ENCODE assay signal across 1 cellular context in the genomic region with DNA sequence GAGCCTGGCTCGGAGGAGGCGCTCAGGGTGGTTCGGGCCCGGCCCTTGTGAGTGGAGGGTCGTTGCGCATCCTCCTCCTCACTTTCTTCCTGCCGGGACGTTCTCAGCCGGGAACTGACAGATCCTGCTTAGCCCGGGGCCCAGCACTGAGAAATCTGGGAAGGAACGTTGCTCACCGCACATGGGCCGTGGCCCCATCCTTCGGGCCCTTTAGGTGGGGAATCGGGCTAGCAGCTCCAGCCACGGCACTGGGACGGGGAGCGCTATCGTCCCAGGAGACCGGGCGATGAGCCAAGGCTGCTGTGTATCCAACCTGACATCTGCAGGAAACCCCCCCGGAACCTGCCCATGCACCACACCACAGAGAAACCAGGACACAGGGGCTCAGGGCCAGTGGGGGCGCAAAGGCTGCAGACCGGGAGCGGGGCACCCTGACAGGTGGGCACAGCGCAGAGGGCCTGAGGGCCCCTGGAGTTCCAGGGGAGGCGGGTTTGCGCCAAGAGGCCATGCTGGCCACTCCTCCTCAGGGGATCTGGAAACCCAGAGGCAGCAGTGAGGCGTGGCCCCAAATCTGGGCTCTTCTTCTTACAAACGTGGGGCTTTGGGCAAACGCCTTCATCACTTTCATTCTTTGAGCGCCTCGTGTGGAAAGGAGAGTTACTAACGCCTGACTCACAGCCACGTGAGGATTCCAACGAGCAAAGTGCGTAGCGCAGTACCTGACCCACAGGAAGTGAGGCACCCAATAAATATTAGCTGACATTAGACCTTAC.
TF ChIP-seq lines count a peak whose summit lies in the region.

A gene (minus strand): TSS at position 116 of the 773 bp plus-strand sequence. CDS start 4,659 bp downstream, outside the sequence.

TF ChIP-seq in HEK293, 187 proteins besides CTCF, POLR2A, EP300 and RAD21 (continued from another document and continues in another):
- TF ChIP-seq, protein P1, sequence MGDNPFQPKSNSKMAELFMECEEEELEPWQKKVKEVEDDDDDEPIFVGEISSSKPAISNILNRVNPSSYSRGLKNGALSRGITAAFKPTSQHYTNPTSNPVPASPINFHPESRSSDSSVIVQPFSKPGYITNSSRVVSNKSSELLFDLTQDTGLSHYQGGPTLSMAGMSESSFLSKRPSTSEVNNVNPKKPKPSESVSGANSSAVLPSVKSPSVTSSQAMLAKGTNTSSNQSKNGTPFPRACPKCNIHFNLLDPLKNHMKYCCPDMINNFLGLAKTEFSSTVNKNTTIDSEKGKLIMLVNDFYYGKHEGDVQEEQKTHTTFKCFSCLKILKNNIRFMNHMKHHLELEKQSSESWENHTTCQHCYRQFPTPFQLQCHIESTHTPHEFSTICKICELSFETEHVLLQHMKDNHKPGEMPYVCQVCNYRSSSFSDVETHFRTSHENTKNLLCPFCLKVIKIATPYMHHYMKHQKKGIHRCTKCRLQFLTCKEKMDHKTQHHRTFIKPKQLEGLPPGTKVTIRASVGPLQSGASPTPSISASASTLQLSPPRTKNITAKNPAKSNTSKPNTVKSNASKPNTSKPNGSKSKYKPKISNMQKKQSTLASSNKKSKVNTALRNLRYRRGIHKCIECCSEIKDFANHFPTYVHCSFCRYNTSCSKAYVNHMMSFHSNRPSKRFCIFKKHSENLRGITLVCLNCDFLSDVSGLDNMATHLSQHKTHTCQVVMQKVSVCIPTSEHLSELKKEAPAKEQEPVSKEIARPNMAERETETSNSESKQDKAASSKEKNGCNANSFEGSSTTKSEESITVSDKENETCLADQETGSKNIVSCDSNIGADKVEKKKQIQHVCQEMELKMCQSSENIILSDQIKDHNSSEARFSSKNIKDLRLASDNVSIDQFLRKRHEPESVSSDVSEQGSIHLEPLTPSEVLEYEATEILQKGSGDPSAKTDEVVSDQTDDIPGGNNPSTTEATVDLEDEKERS (tag by site-specific recombination; IDR thresholded peaks at IDR 0.05), result 0 out of 2 replicates have a peak, but pooled peaks have one; percentile 6
- TF ChIP-seq, protein P2, sequence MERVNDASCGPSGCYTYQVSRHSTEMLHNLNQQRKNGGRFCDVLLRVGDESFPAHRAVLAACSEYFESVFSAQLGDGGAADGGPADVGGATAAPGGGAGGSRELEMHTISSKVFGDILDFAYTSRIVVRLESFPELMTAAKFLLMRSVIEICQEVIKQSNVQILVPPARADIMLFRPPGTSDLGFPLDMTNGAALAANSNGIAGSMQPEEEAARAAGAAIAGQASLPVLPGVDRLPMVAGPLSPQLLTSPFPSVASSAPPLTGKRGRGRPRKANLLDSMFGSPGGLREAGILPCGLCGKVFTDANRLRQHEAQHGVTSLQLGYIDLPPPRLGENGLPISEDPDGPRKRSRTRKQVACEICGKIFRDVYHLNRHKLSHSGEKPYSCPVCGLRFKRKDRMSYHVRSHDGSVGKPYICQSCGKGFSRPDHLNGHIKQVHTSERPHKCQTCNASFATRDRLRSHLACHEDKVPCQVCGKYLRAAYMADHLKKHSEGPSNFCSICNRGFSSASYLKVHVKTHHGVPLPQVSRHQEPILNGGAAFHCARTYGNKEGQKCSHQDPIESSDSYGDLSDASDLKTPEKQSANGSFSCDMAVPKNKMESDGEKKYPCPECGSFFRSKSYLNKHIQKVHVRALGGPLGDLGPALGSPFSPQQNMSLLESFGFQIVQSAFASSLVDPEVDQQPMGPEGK (tag by site-specific recombination; IDR thresholded peaks at IDR 0.05), result peak; percentile 87
- TF ChIP-seq ZNF140 (tag by site-specific recombination; IDR thresholded peaks at IDR 0.05) (no peak), WT1 (tag by site-specific recombination; IDR thresholded peaks at IDR 0.05) (no peak), ZNF48 (tag by site-specific recombination; IDR thresholded peaks at IDR 0.05) (no peak), ZFP37 (tag by site-specific recombination; IDR thresholded peaks at IDR 0.05) (0 out of 2 replicates have a peak, but pooled peaks have one; percentile 22), ZNF2 (tag by site-specific recombination; IDR thresholded peaks at IDR 0.05) (peak; percentile 68), GLI4 (tag by site-specific recombination; IDR thresholded peaks at IDR 0.05) (no peak), ZNF555 (tag by site-specific recombination; conservative IDR thresholded peaks at IDR 0.05) (no peak), IKZF3 (tag by site-specific recombination; IDR thresholded peaks at IDR 0.05) (0 out of 2 replicates have a peak, but pooled peaks have one; percentile 17), ZNF239 (tag by site-specific recombination; IDR thresholded peaks at IDR 0.05) (no peak), ZBTB1 (tag by site-specific recombination; IDR thresholded peaks at IDR 0.05) (peak; percentile 6; the same call in 1 of the 2 replicates), TRIM28 (IDR thresholded peaks at IDR 0.05; ENCODE audit: borderline replicate concordance, low read length) (0 out of 2 replicates have a peak, but pooled peaks have one; percentile 10), SP7 (tag by site-specific recombination; IDR thresholded peaks at IDR 0.05) (0 out of 2 replicates have a peak, but pooled peaks have one; percentile 50), SCRT1 (tag by site-specific recombination; IDR thresholded peaks at IDR 0.05; ENCODE audit: borderline replicate concordance) (peak; percentile 16; the same call in 1 of the 2 replicates), ZNF600 (tag by site-specific recombination; IDR thresholded peaks at IDR 0.05) (peak; percentile 74; the same call in 1 of the 2 replicates), ZNF664 (tag by site-specific recombination; IDR thresholded peaks at IDR 0.05) (no peak), ZNF223 (tag by site-specific recombination; IDR thresholded peaks at IDR 0.05) (no peak), KLF8 (tag by site-specific recombination; IDR thresholded peaks at IDR 0.05) (peak; percentile 20; the same call in 1 of the 2 replicates), ZNF514 (tag by site-specific recombination; IDR thresholded peaks at IDR 0.05) (no peak)
- TF ChIP-seq, protein P3, sequence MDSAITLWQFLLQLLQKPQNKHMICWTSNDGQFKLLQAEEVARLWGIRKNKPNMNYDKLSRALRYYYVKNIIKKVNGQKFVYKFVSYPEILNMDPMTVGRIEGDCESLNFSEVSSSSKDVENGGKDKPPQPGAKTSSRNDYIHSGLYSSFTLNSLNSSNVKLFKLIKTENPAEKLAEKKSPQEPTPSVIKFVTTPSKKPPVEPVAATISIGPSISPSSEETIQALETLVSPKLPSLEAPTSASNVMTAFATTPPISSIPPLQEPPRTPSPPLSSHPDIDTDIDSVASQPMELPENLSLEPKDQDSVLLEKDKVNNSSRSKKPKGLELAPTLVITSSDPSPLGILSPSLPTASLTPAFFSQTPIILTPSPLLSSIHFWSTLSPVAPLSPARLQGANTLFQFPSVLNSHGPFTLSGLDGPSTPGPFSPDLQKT (IDR thresholded peaks at IDR 0.05; ENCODE audit: borderline replicate concordance, low read depth, low read length), result no peak
- TF ChIP-seq, protein P4, sequence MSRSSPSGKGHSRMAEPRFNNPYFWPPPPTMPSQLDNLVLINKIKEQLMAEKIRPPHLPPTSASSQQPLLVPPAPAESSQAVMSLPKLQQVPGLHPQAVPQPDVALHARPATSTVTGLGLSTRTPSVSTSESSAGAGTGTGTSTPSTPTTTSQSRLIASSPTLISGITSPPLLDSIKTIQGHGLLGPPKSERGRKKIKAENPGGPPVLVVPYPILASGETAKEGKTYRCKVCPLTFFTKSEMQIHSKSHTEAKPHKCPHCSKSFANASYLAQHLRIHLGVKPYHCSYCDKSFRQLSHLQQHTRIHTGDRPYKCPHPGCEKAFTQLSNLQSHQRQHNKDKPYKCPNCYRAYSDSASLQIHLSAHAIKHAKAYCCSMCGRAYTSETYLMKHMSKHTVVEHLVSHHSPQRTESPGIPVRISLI (tag by site-specific recombination; IDR thresholded peaks at IDR 0.05), result no peak
- TF ChIP-seq, protein P5, sequence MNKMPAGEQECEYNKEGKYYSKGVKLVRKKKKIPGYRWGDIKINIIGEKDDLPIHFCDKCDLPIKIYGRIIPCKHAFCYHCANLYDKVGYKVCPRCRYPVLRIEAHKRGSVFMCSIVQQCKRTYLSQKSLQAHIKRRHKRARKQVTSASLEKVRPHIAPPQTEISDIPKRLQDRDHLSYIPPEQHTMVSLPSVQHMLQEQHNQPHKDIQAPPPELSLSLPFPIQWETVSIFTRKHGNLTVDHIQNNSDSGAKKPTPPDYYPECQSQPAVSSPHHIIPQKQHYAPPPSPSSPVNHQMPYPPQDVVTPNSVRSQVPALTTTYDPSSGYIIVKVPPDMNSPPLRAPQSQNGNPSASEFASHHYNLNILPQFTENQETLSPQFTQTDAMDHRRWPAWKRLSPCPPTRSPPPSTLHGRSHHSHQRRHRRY (tag by site-specific recombination; IDR thresholded peaks at IDR 0.05), result no peak
- TF ChIP-seq, protein P6, sequence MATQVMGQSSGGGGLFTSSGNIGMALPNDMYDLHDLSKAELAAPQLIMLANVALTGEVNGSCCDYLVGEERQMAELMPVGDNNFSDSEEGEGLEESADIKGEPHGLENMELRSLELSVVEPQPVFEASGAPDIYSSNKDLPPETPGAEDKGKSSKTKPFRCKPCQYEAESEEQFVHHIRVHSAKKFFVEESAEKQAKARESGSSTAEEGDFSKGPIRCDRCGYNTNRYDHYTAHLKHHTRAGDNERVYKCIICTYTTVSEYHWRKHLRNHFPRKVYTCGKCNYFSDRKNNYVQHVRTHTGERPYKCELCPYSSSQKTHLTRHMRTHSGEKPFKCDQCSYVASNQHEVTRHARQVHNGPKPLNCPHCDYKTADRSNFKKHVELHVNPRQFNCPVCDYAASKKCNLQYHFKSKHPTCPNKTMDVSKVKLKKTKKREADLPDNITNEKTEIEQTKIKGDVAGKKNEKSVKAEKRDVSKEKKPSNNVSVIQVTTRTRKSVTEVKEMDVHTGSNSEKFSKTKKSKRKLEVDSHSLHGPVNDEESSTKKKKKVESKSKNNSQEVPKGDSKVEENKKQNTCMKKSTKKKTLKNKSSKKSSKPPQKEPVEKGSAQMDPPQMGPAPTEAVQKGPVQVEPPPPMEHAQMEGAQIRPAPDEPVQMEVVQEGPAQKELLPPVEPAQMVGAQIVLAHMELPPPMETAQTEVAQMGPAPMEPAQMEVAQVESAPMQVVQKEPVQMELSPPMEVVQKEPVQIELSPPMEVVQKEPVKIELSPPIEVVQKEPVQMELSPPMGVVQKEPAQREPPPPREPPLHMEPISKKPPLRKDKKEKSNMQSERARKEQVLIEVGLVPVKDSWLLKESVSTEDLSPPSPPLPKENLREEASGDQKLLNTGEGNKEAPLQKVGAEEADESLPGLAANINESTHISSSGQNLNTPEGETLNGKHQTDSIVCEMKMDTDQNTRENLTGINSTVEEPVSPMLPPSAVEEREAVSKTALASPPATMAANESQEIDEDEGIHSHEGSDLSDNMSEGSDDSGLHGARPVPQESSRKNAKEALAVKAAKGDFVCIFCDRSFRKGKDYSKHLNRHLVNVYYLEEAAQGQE (tag by site-specific recombination; IDR thresholded peaks at IDR 0.05), result no peak
- TF ChIP-seq, protein P7, sequence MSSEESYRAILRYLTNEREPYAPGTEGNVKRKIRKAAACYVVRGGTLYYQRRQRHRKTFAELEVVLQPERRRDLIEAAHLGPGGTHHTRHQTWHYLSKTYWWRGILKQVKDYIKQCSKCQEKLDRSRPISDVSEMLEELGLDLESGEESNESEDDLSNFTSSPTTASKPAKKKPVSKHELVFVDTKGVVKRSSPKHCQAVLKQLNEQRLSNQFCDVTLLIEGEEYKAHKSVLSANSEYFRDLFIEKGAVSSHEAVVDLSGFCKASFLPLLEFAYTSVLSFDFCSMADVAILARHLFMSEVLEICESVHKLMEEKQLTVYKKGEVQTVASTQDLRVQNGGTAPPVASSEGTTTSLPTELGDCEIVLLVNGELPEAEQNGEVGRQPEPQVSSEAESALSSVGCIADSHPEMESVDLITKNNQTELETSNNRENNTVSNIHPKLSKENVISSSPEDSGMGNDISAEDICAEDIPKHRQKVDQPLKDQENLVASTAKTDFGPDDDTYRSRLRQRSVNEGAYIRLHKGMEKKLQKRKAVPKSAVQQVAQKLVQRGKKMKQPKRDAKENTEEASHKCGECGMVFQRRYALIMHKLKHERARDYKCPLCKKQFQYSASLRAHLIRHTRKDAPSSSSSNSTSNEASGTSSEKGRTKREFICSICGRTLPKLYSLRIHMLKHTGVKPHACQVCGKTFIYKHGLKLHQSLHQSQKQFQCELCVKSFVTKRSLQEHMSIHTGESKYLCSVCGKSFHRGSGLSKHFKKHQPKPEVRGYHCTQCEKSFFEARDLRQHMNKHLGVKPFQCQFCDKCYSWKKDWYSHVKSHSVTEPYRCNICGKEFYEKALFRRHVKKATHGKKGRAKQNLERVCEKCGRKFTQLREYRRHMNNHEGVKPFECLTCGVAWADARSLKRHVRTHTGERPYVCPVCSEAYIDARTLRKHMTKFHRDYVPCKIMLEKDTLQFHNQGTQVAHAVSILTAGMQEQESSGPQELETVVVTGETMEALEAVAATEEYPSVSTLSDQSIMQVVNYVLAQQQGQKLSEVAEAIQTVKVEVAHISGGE (tag by site-specific recombination; conservative IDR thresholded peaks at IDR 0.05; ENCODE audit: low read depth), result no peak
- TF ChIP-seq, protein P8, sequence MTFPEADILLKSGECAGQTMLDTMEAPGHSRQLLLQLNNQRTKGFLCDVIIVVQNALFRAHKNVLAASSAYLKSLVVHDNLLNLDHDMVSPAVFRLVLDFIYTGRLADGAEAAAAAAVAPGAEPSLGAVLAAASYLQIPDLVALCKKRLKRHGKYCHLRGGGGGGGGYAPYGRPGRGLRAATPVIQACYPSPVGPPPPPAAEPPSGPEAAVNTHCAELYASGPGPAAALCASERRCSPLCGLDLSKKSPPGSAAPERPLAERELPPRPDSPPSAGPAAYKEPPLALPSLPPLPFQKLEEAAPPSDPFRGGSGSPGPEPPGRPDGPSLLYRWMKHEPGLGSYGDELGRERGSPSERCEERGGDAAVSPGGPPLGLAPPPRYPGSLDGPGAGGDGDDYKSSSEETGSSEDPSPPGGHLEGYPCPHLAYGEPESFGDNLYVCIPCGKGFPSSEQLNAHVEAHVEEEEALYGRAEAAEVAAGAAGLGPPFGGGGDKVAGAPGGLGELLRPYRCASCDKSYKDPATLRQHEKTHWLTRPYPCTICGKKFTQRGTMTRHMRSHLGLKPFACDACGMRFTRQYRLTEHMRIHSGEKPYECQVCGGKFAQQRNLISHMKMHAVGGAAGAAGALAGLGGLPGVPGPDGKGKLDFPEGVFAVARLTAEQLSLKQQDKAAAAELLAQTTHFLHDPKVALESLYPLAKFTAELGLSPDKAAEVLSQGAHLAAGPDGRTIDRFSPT (tag by site-specific recombination; IDR thresholded peaks at IDR 0.05), result peak; percentile 74
- TF ChIP-seq, protein P9, sequence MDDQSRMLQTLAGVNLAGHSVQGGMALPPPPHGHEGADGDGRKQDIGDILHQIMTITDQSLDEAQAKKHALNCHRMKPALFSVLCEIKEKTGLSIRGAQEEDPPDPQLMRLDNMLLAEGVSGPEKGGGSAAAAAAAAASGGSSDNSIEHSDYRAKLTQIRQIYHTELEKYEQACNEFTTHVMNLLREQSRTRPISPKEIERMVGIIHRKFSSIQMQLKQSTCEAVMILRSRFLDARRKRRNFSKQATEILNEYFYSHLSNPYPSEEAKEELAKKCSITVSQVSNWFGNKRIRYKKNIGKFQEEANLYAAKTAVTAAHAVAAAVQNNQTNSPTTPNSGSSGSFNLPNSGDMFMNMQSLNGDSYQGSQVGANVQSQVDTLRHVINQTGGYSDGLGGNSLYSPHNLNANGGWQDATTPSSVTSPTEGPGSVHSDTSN (CRISPR knock-in tag; IDR thresholded peaks at IDR 0.05), result no peak
- TF ChIP-seq, protein P10, sequence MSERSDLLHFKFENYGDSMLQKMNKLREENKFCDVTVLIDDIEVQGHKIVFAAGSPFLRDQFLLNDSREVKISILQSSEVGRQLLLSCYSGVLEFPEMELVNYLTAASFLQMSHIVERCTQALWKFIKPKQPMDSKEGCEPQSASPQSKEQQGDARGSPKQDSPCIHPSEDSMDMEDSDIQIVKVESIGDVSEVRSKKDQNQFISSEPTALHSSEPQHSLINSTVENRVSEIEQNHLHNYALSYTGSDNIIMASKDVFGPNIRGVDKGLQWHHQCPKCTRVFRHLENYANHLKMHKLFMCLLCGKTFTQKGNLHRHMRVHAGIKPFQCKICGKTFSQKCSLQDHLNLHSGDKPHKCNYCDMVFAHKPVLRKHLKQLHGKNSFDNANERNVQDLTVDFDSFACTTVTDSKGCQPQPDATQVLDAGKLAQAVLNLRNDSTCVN (tag by site-specific recombination; optimal IDR thresholded peaks at IDR 0.05), result peak; percentile 35
